Comparison of ENCODE assay signal across 1 cellular context in genomic region chr19:15438124-15438496, GRCh38.
TF ChIP-seq lines count a peak whose summit lies in the region.

No MANE protein-coding gene starts in this region.

TF ChIP-seq in HepG2, 621 proteins besides CTCF, POLR2A, EP300 and RAD21 (continued from another document and continues in another):
- no peak for TF ChIP-seq TOE1 (CRISPR knock-in tag; IDR thresholded peaks at IDR 0.05)
- TF ChIP-seq ZNF619 (CRISPR knock-in tag; IDR thresholded peaks at IDR 0.05): no peak
- 0 out of 2 replicates have a peak, but pooled peaks have one; percentile 14 for TF ChIP-seq KAT8 (CRISPR knock-in tag; IDR thresholded peaks at IDR 0.05)
- 0 out of 2 replicates have a peak, but pooled peaks have one; percentile 58 for TF ChIP-seq ZNF614 (CRISPR knock-in tag; IDR thresholded peaks at IDR 0.05; ENCODE audit: borderline replicate concordance)
- no peak for TF ChIP-seq ZNF235 (CRISPR knock-in tag; IDR thresholded peaks at IDR 0.05; ENCODE audit: borderline replicate concordance)
- TF ChIP-seq ZBTB21 (CRISPR knock-in tag; IDR thresholded peaks at IDR 0.05): no peak
- TF ChIP-seq ZNF878 (CRISPR knock-in tag; IDR thresholded peaks at IDR 0.05): no peak
- TF ChIP-seq DMTF1 (CRISPR knock-in tag; IDR thresholded peaks at IDR 0.05): no peak
- no peak for TF ChIP-seq RFXANK (CRISPR knock-in tag; IDR thresholded peaks at IDR 0.05)
- no peak for TF ChIP-seq FLYWCH1 (CRISPR knock-in tag; IDR thresholded peaks at IDR 0.05)
- TF ChIP-seq PITX1 (CRISPR knock-in tag; IDR thresholded peaks at IDR 0.05): no peak
- no peak for TF ChIP-seq RBAK (CRISPR knock-in tag; IDR thresholded peaks at IDR 0.05)
- TF ChIP-seq, protein P1, sequence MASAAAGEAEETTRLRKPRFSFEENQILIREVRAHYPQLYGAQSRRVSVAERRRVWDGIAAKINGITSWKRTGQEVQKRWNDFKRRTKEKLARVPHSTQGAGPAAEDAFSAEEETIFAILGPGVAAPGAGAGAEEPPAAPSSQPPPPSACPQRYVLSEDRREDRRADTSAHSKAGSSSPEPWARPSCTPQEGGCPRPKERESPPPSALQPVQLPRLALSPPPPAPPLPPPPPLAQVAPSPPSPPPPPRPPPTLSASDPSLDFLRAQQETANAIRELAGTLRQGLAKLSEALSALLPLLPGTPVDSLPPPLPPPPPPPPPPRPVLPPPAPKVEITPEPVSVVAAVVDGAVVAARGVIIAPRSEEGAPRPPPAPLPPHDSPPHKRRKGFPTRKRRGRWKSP (CRISPR knock-in tag; IDR thresholded peaks at IDR 0.05): no peak
- TF ChIP-seq IRF1 (CRISPR knock-in tag; IDR thresholded peaks at IDR 0.05; ENCODE audit: low read depth): no peak
- TF ChIP-seq TBX2 (CRISPR knock-in tag; IDR thresholded peaks at IDR 0.05; ENCODE audit: borderline replicate concordance): 0 out of 2 replicates have a peak, but pooled peaks have one; percentile 11
- no peak for TF ChIP-seq POGK (CRISPR knock-in tag; conservative IDR thresholded peaks at IDR 0.05)
- TF ChIP-seq ZFP36L1 (CRISPR knock-in tag; IDR thresholded peaks at IDR 0.05): no peak
- TF ChIP-seq THAP7 (CRISPR knock-in tag; IDR thresholded peaks at IDR 0.05): peak; percentile 30; the same call in 1 of the 2 replicates
- TF ChIP-seq JUN (CRISPR knock-in tag; IDR thresholded peaks at IDR 0.05): no peak
- no peak for TF ChIP-seq TCF7L2 (IDR thresholded peaks at IDR 0.05; ENCODE audit: low read depth, low read length)
- TF ChIP-seq SNAPC2 (CRISPR knock-in tag; IDR thresholded peaks at IDR 0.05): no peak
- TF ChIP-seq GATAD2A (CRISPR knock-in tag; IDR thresholded peaks at IDR 0.05): peak; percentile 31; the same call in 1 of the 2 replicates
- no peak for TF ChIP-seq ZNF746 (CRISPR knock-in tag; IDR thresholded peaks at IDR 0.05)
- TF ChIP-seq ZSCAN29 (CRISPR knock-in tag; conservative IDR thresholded peaks at IDR 0.05): no peak
- TF ChIP-seq PCBP2 (optimal IDR thresholded peaks at IDR 0.05; ENCODE audit: low read depth, low read length, poor library complexity, severe bottlenecking): no peak
- TF ChIP-seq ZFP90 (CRISPR knock-in tag; IDR thresholded peaks at IDR 0.05; ENCODE audit: borderline replicate concordance): 0 out of 2 replicates have a peak, but pooled peaks have one; percentile 5
- TF ChIP-seq ZNF629 (CRISPR knock-in tag; conservative IDR thresholded peaks at IDR 0.05): no peak
- peak; percentile 30; the same call in 1 of the 2 replicates for TF ChIP-seq PHF21A (CRISPR knock-in tag; IDR thresholded peaks at IDR 0.05)
- no peak for TF ChIP-seq ZNF441 (CRISPR knock-in tag; IDR thresholded peaks at IDR 0.05; ENCODE audit: borderline replicate concordance)
- TF ChIP-seq, protein P2, sequence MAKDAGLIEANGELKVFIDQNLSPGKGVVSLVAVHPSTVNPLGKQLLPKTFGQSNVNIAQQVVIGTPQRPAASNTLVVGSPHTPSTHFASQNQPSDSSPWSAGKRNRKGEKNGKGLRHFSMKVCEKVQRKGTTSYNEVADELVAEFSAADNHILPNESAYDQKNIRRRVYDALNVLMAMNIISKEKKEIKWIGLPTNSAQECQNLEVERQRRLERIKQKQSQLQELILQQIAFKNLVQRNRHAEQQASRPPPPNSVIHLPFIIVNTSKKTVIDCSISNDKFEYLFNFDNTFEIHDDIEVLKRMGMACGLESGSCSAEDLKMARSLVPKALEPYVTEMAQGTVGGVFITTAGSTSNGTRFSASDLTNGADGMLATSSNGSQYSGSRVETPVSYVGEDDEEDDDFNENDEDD (CRISPR knock-in tag; IDR thresholded peaks at IDR 0.05; ENCODE audit: borderline replicate concordance): no peak
- TF ChIP-seq FOXA3 (CRISPR knock-in tag; IDR thresholded peaks at IDR 0.05): peak; percentile 49; the same call in 1 of the 2 replicates
- TF ChIP-seq HNF4A (CRISPR knock-in tag; IDR thresholded peaks at IDR 0.05): peak; percentile 74
- TF ChIP-seq ELF1 (CRISPR knock-in tag; IDR thresholded peaks at IDR 0.05): no peak
- TF ChIP-seq SMAD9 (CRISPR knock-in tag; IDR thresholded peaks at IDR 0.05): no peak
- no peak for TF ChIP-seq STAT5B (CRISPR knock-in tag; IDR thresholded peaks at IDR 0.05)
- TF ChIP-seq SMARCE1 (IDR thresholded peaks at IDR 0.05; ENCODE audit: borderline replicate concordance): no peak
- TF ChIP-seq CREM (IDR thresholded peaks at IDR 0.05): no peak; the same call in 1 of the 2 replicates
- no peak for TF ChIP-seq CREM (CRISPR knock-in tag; IDR thresholded peaks at IDR 0.05)
- no peak for TF ChIP-seq HNRNPK (IDR thresholded peaks at IDR 0.05; ENCODE audit: low read depth, low read length, poor library complexity, severe bottlenecking)
- no peak for TF ChIP-seq ZNF572 (CRISPR knock-in tag; IDR thresholded peaks at IDR 0.05)
- no peak for TF ChIP-seq DMAP1 (CRISPR knock-in tag; IDR thresholded peaks at IDR 0.05)
- TF ChIP-seq ZNF20 (CRISPR knock-in tag; IDR thresholded peaks at IDR 0.05): no peak
- TF ChIP-seq ZNF747 (CRISPR knock-in tag; IDR thresholded peaks at IDR 0.05; ENCODE audit: borderline replicate concordance): no peak
- no peak for TF ChIP-seq MAF1 (CRISPR knock-in tag; IDR thresholded peaks at IDR 0.05; ENCODE audit: borderline replicate concordance)
- TF ChIP-seq, protein P3, sequence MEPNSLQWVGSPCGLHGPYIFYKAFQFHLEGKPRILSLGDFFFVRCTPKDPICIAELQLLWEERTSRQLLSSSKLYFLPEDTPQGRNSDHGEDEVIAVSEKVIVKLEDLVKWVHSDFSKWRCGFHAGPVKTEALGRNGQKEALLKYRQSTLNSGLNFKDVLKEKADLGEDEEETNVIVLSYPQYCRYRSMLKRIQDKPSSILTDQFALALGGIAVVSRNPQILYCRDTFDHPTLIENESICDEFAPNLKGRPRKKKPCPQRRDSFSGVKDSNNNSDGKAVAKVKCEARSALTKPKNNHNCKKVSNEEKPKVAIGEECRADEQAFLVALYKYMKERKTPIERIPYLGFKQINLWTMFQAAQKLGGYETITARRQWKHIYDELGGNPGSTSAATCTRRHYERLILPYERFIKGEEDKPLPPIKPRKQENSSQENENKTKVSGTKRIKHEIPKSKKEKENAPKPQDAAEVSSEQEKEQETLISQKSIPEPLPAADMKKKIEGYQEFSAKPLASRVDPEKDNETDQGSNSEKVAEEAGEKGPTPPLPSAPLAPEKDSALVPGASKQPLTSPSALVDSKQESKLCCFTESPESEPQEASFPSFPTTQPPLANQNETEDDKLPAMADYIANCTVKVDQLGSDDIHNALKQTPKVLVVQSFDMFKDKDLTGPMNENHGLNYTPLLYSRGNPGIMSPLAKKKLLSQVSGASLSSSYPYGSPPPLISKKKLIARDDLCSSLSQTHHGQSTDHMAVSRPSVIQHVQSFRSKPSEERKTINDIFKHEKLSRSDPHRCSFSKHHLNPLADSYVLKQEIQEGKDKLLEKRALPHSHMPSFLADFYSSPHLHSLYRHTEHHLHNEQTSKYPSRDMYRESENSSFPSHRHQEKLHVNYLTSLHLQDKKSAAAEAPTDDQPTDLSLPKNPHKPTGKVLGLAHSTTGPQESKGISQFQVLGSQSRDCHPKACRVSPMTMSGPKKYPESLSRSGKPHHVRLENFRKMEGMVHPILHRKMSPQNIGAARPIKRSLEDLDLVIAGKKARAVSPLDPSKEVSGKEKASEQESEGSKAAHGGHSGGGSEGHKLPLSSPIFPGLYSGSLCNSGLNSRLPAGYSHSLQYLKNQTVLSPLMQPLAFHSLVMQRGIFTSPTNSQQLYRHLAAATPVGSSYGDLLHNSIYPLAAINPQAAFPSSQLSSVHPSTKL (CRISPR knock-in tag; IDR thresholded peaks at IDR 0.05): peak; percentile 29; the same call in 1 of the 2 replicates
- no peak for TF ChIP-seq ZNF792 (CRISPR knock-in tag; IDR thresholded peaks at IDR 0.05)
- no peak for TF ChIP-seq EZH2 (conservative IDR thresholded peaks at IDR 0.05; ENCODE audit: low read depth, low read length)
- no peak for TF ChIP-seq RFX3 (CRISPR knock-in tag; IDR thresholded peaks at IDR 0.05)
- TF ChIP-seq ATAD3A (CRISPR knock-in tag; IDR thresholded peaks at IDR 0.05): no peak
- TF ChIP-seq, protein P4, sequence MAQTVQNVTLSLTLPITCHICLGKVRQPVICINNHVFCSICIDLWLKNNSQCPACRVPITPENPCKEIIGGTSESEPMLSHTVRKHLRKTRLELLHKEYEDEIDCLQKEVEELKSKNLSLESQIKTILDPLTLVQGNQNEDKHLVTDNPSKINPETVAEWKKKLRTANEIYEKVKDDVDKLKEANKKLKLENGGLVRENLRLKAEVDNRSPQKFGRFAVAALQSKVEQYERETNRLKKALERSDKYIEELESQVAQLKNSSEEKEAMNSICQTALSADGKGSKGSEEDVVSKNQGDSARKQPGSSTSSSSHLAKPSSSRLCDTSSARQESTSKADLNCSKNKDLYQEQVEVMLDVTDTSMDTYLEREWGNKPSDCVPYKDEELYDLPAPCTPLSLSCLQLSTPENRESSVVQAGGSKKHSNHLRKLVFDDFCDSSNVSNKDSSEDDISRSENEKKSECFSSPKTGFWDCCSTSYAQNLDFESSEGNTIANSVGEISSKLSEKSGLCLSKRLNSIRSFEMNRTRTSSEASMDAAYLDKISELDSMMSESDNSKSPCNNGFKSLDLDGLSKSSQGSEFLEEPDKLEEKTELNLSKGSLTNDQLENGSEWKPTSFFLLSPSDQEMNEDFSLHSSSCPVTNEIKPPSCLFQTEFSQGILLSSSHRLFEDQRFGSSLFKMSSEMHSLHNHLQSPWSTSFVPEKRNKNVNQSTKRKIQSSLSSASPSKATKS (CRISPR knock-in tag; IDR thresholded peaks at IDR 0.05): no peak
- no peak for TF ChIP-seq RCOR2 (CRISPR knock-in tag; IDR thresholded peaks at IDR 0.05)
- TF ChIP-seq NFYC (CRISPR knock-in tag; IDR thresholded peaks at IDR 0.05): no peak
- TF ChIP-seq PHB2 (IDR thresholded peaks at IDR 0.05; ENCODE audit: partially characterized antibody): no peak
- TF ChIP-seq, protein P5, sequence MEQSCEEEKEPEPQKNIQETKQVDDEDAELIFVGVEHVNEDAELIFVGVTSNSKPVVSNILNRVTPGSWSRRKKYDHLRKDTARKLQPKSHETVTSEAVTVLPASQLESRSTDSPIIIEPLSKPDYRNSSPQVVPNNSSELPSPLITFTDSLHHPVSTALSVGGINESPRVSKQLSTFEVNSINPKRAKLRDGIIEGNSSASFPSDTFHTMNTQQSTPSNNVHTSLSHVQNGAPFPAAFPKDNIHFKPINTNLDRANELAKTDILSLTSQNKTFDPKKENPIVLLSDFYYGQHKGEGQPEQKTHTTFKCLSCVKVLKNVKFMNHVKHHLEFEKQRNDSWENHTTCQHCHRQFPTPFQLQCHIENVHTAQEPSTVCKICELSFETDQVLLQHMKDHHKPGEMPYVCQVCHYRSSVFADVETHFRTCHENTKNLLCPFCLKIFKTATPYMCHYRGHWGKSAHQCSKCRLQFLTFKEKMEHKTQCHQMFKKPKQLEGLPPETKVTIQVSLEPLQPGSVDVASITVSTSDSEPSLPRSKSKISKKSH (CRISPR knock-in tag; IDR thresholded peaks at IDR 0.05; ENCODE audit: borderline replicate concordance): no peak
- TF ChIP-seq SAFB2 (CRISPR knock-in tag; IDR thresholded peaks at IDR 0.05; ENCODE audit: borderline replicate concordance, low read depth): no peak
- TF ChIP-seq, protein P6, sequence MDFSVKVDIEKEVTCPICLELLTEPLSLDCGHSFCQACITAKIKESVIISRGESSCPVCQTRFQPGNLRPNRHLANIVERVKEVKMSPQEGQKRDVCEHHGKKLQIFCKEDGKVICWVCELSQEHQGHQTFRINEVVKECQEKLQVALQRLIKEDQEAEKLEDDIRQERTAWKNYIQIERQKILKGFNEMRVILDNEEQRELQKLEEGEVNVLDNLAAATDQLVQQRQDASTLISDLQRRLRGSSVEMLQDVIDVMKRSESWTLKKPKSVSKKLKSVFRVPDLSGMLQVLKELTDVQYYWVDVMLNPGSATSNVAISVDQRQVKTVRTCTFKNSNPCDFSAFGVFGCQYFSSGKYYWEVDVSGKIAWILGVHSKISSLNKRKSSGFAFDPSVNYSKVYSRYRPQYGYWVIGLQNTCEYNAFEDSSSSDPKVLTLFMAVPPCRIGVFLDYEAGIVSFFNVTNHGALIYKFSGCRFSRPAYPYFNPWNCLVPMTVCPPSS (IDR thresholded peaks at IDR 0.05): no peak
- no peak for TF ChIP-seq REPIN1 (CRISPR knock-in tag; IDR thresholded peaks at IDR 0.05; ENCODE audit: borderline replicate concordance, low read depth)
- TF ChIP-seq KDM6A (CRISPR knock-in tag; IDR thresholded peaks at IDR 0.05; ENCODE audit: low read depth): 0 out of 2 replicates have a peak, but pooled peaks have one; percentile 41
